ENCODE assay signal across 1 cellular context in the genomic region with DNA sequence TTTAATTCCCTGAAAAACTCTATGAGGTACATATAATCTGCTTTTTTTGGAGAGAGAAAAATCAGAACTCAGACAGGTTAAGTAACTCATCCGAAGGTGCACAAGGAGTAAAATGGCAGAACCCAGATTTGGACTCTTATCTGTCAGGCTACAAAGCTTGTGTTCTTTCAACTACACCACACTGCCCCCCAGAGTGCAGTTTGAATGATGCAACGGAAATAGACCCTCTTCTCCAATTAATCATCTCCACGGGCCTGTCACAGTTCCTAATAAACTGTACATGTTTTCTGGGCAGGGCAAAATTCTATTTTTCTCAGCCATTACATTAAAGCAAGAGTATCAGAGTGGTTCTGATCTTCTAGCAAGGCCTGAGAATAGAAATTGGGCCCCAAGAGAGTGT.
A peak's percentile ranks its signal among the peaks of the same experiment; 100 is the strongest.
TF ChIP-seq lines count a peak whose summit lies in the region.

No MANE protein-coding gene starts in this region.

TF ChIP-seq in K562, 482 proteins besides CTCF, POLR2A, EP300 and RAD21 (continued from another document):
- peak; percentile 71 for TF ChIP-seq PBX2 (CRISPR knock-in tag; IDR thresholded peaks at IDR 0.05; ENCODE audit: low read depth)
- TF ChIP-seq PBX2 (tag; conservative IDR thresholded peaks at IDR 0.05; ENCODE audit: low read depth), result peak; percentile 94
- no peak for TF ChIP-seq HNRNPLL (IDR thresholded peaks at IDR 0.05; ENCODE audit: low read depth, low read length, poor library complexity, severe bottlenecking)
- no peak for TF ChIP-seq ZFP1 (CRISPR knock-in tag; IDR thresholded peaks at IDR 0.05)
- TF ChIP-seq ETV1 (tag; conservative IDR thresholded peaks at IDR 0.05; ENCODE audit: low read depth), result peak; percentile 76
- no peak for TF ChIP-seq CEBPB (tag; IDR thresholded peaks at IDR 0.05)
